8 cellular contexts compared by ENCODE assay signal in genomic region chr12:109432842-109433304, GRCh38. TPM values are rescaled to one million over a fixed set of nuclear protein-coding genes. Genes with fewer than 3 reads are reported as not detected.
DNase-seq lines count a peak whose midpoint lies in the region; ATAC-seq and TF ChIP-seq lines count a peak whose summit lies in the region.

No MANE protein-coding gene starts in this region.

- H3K9me3 ChIP-seq in T-helper 17 cell (ENCODE audit: control insufficient read depth, low read length, poor library complexity, severe bottlenecking) (no peaks in the 10 kb centered on the region), adrenal gland (replicated peaks in 1 of 3) (no peaks in the 10 kb centered on the region), right cardiac atrium (ENCODE audit: control insufficient read depth, low read length) (no peaks in the 10 kb centered on the region), sigmoid colon (no peaks in the 10 kb centered on the region)

- H3K4me1 Mint-ChIP-seq in T-helper 17 cell = peaks cover 11% of the 10 kb centered on the region

- WGBS in adrenal gland, 4 donors = 24 to 33% (median 28%) methylated on average over 11 to 14 of the region's 14 CpGs
- WGBS in right cardiac atrium = 32% methylated on average over 14 of the region's 14 CpGs
- 21 to 26% methylated on average over 14 of the region's 14 CpGs for WGBS in sigmoid colon, 2 donors

- TF ChIP-seq EP300 in sigmoid colon (IDR thresholded peaks at IDR 0.05) = no peak

- ATAC-seq in T-helper 17 cell (peak; percentile 76), right cardiac atrium (peak; percentile 54 to 73), HG02763 (IDR thresholded peaks at IDR 0.05; ENCODE audit: unreplicated experiment) (no peak)

- H3K27ac ChIP-seq in adrenal gland = peak overlapping the region in 1 of 5 donors; percentile 18
- H3K27ac ChIP-seq in right cardiac atrium (ENCODE audit: low read length) = no peak overlapping the region
- no peak overlapping the region for H3K27ac ChIP-seq in sigmoid colon

- intact Hi-C loops in adrenal gland (cut with DNase I) = loop anchor here in 1 of 2 donors (5.0 kb wide), 1 partner anchor 34 kb away; no protein-coding TSS in a partner anchor
- intact Hi-C loops in right cardiac atrium (cut with DNase I) = loop anchor here in 2 of 4 donors (5.0 kb wide), 1 partner anchor 44 kb away; the partner anchor contains the start of genes KCTD10 (in 2 of the 2) and UBE3B (in 2 of the 2)
- intact Hi-C loops in sigmoid colon (cut with DNase I) = loop anchor here (1.0 kb wide), 1 partner anchor 44 kb away; the partner anchor contains the start of genes KCTD10 and UBE3B

- no peaks in the 10 kb centered on the region for H3K36me3 ChIP-seq in adrenal gland (replicated peaks in 1 of 2)
- no peaks in the 10 kb centered on the region for H3K36me3 ChIP-seq in sigmoid colon

- H3K4me1 ChIP-seq in adrenal gland (replicated peaks in 1 of 2) (no peaks in the 10 kb centered on the region), right cardiac atrium (ENCODE audit: control insufficient read depth, insufficient read depth, low read length) (no peaks in the 10 kb centered on the region), sigmoid colon (peaks cover 0 to 13% (median 10%) of the 10 kb centered on the region in 4 donors)

- H3K4me3 Mint-ChIP-seq in T-helper 17 cell = no peak overlapping the region

- H3K4me3 ChIP-seq in adrenal gland (no peak overlapping the region), right cardiac atrium (ENCODE audit: low read length) (no peak overlapping the region), sigmoid colon (no peak overlapping the region)

- TF ChIP-seq CTCF in adrenal gland (IDR thresholded peaks at IDR 0.05) = peak; percentile 55 to 83 (median 69)
- TF ChIP-seq CTCF in sigmoid colon (IDR thresholded peaks at IDR 0.05) = peak; percentile 47 to 85 (median 80)

- no peaks in the 10 kb centered on the region for H3K27me3 ChIP-seq in adrenal gland
- no peaks in the 10 kb centered on the region for H3K27me3 ChIP-seq in right cardiac atrium (ENCODE audit: control insufficient read depth, insufficient read depth)
- no peaks in the 10 kb centered on the region for H3K27me3 ChIP-seq in sigmoid colon

- no peaks in the 10 kb centered on the region for H3K36me3 Mint-ChIP-seq in T-helper 17 cell (ENCODE audit: low read depth)

- H3K27ac Mint-ChIP-seq in T-helper 17 cell = peak overlapping the region; percentile 90

- peak; percentile 63 for DNase-seq in SIG-M5 treated with dmso at 0.1 percent for 504 hours (lab: John Stamatoyannopoulos, UW; ENCODE audit: unreplicated experiment)
- no peak for DNase-seq in SIG-M5 (lab: John Stamatoyannopoulos, UW)
- DNase-seq in NCI-H1694 treated with DMSO at 0.1 percent for 48 hours (lab: John Stamatoyannopoulos, UW) = peak; percentile 38
- peak; percentile 51 to 69 (median 57) for DNase-seq in T-helper 17 cell
- DNase-seq in adrenal gland = peak; percentile 79 to 95 (median 85)
- DNase-seq in right cardiac atrium = peak; percentile 80 to 93 (median 93)
- DNase-seq in sigmoid colon = peak; percentile 90

- TF ChIP-seq POLR2A in adrenal gland (IDR thresholded peaks at IDR 0.05) (no peak), sigmoid colon (IDR thresholded peaks at IDR 0.05) (no peak)

- H3K27me3 Mint-ChIP-seq in T-helper 17 cell = no peaks in the 10 kb centered on the region

RNA-seq across cellular contexts. Expression of gene KCTD10, which starts 44.2 kb away (rescaled TPM):
- 10 to 100 TPM; 19.5 to 35.2 TPM for total RNA-seq in T-helper 17 cell
- 10 to 100 TPM; 36.5 to 77.8 (median 63.4) TPM for total RNA-seq in adrenal gland
- 10 to 100 TPM; 21.6 to 57.5 (median 24.3) TPM for polyA plus RNA-seq in adrenal gland
- total RNA-seq in right cardiac atrium = 10 to 100 TPM; 28.3 to 76.9 (median 32.9) TPM
- 16.5 TPM for polyA plus RNA-seq in right cardiac atrium
- total RNA-seq in sigmoid colon = 100 to 1,000 TPM in 2 of 4 donors, 10 to 100 TPM in 2; 82.8 to 123 (median 101) TPM
- polyA plus RNA-seq in sigmoid colon = 10 to 100 TPM; 53.5 to 79.8 (median 54.2) TPM

RNA-seq across cellular contexts. Expression of gene UBE3B, which starts 44.6 kb away (rescaled TPM):
- total RNA-seq in T-helper 17 cell = 10 to 100 TPM; 26.9 to 32.9 TPM
- total RNA-seq in adrenal gland = 10 to 100 TPM; 34.3 to 79.5 (median 41.0) TPM
- 10 to 100 TPM; 16.0 to 25.3 (median 18.4) TPM for polyA plus RNA-seq in adrenal gland
- total RNA-seq in right cardiac atrium = 10 to 100 TPM; 39.9 to 53.2 (median 46.8) TPM
- polyA plus RNA-seq in right cardiac atrium = 22.6 TPM
- 10 to 100 TPM; 48.4 to 67.7 (median 56.2) TPM for total RNA-seq in sigmoid colon
- polyA plus RNA-seq in sigmoid colon = 10 to 100 TPM; 15.3 to 20.8 (median 16.2) TPM
